7 cellular contexts compared by ENCODE assay signal in genomic region chr19:8444140-8444676, GRCh38. TPM values are rescaled to one million over a fixed set of nuclear protein-coding genes. Genes with fewer than 3 reads are reported as not detected.
A peak's percentile ranks its signal among the peaks of the same experiment; 100 is the strongest.
DNase-seq lines count a peak whose midpoint lies in the region; TF ChIP-seq lines count a peak whose summit lies in the region.
"Not testable (repeated sequence)": the region's sequence is repeated elsewhere in the genome, so short reads cannot be mapped to it uniquely, and the experiment has no call there.
"Had no signal": no experiment of that assay in that cellular context is flagged by ENCODE, and none has a peak within 500 bp of the region (broad histone marks: within the 10 kb centered on the region; RNA-seq: fewer than 3 reads in every experiment).

No MANE protein-coding gene starts in this region.

- DNase-seq in HAP-1 (ENCODE audit: low spot score in 2 of 2); cardiac fibroblast (ENCODE audit: low read depth in 2 of 2); iPS DF 6.9 (ENCODE audit: low read depth, low spot score); type B pancreatic cell (ENCODE audit: extremely low spot score, unreplicated experiment): not testable (repeated sequence)

- peak overlapping the region; percentile 95 for H3K4me3 Mint-ChIP-seq in type B pancreatic cell

- H3K4me1 ChIP-seq in HAP-1, result peaks cover 25% of the 10 kb centered on the region
- H3K4me1 ChIP-seq in iPS DF 6.9 (ENCODE audit: control insufficient read depth, insufficient read depth, low read length), result not testable (repeated sequence)
- H3K4me1 ChIP-seq in neutrophil (ENCODE audit: control insufficient read depth in 1 of 2, insufficient read depth in 1 of 2, low read depth in 1 of 2, low read length in 1 of 2), result peaks cover 28 to 41% of the 10 kb centered on the region in 2 experiments

- TF ChIP-seq CTCF in VCaP (conservative IDR thresholded peaks at IDR 0.05); cardiac fibroblast (IDR thresholded peaks at IDR 0.05; ENCODE audit: low read depth, low read length); neutrophil (IDR thresholded peaks at IDR 0.05); type B pancreatic cell (conservative IDR thresholded peaks at IDR 0.05): not testable (repeated sequence)

- H3K9me3 ChIP-seq in HAP-1; iPS DF 6.9 (ENCODE audit: control insufficient read depth, insufficient read depth, low read length); neutrophil: not testable (repeated sequence)

- not testable (repeated sequence) for H3K9me3 Mint-ChIP-seq in type B pancreatic cell

- H3K4me3 ChIP-seq in HAP-1 (peak overlapping the region; percentile 98), cardiac fibroblast (replicated peaks in 1 of 2; ENCODE audit: low read depth in 2 of 2, low read length in 2 of 2) (peak overlapping the region; percentile 50 to 95), iPS DF 6.9 (ENCODE audit: low read length) (peak overlapping the region; percentile 79; the same call in 1 of the 2 replicates), neutrophil (ENCODE audit: low read depth in 1 of 2, low read length in 1 of 2) (peak overlapping the region; percentile 95 to 98)

- peaks cover 23% of the 10 kb centered on the region for H3K36me3 ChIP-seq in HAP-1 (replicated peaks)
- not testable (repeated sequence) for H3K36me3 ChIP-seq in iPS DF 6.9 (ENCODE audit: control insufficient read depth, insufficient read depth, low read length); neutrophil

- H3K36me3 Mint-ChIP-seq in type B pancreatic cell, result peaks cover 20% of the 10 kb centered on the region

- H3K27ac ChIP-seq in VCaP, result peak overlapping the region; percentile 91
- H3K27ac ChIP-seq in iPS DF 6.9 (ENCODE audit: low read length), result not testable (repeated sequence)
- peak overlapping the region; percentile 90 for H3K27ac ChIP-seq in neutrophil

- not testable (repeated sequence) for H3K27me3 ChIP-seq in HAP-1 (ENCODE audit: low read depth); iPS DF 6.9 (ENCODE audit: control insufficient read depth, insufficient read depth, low read length); neutrophil

- in situ Hi-C loops in HAP-1 (cut with MboI; ENCODE audit: low sequenced_read_pairs), result not testable (repeated sequence)

- not testable (repeated sequence) for H3K27me3 Mint-ChIP-seq in type B pancreatic cell

- peaks cover 33% of the 10 kb centered on the region for H3K4me1 Mint-ChIP-seq in type B pancreatic cell (ENCODE audit: unreplicated experiment)

- WGBS in iPS DF 6.9 (ENCODE audit: insufficient coverage, insufficient read length), result no CpG with 5 or more reads among the region's 32 CpGs

- H3K27ac Mint-ChIP-seq in type B pancreatic cell, result peak overlapping the region; percentile 95

RNA-seq across cellular contexts. Expression of gene HNRNPM, which starts 0.6 kb away (rescaled TPM):
- 197 and 317 TPM in 2 replicates for total RNA-seq in type B pancreatic cell (ENCODE audit: low replicate concordance)

RNA-seq across cellular contexts. Expression of gene MARCHF2, which starts 31.1 kb away (rescaled TPM):
- total RNA-seq in type B pancreatic cell (ENCODE audit: low replicate concordance), result 15.5 and 24.7 TPM in 2 replicates

RNA-seq across cellular contexts. Expression of gene RAB11B, which starts 54.0 kb away (rescaled TPM):
- total RNA-seq in type B pancreatic cell (ENCODE audit: low replicate concordance), result 106 and 123 TPM in 2 replicates

RNA-seq across cellular contexts. Expression of gene PRAM1, which starts 58.2 kb away (rescaled TPM):
- total RNA-seq in type B pancreatic cell (ENCODE audit: low replicate concordance), result 0.31 TPM in 2 replicates
- total RNA-seq: G401 had no signal
